1 cellular context compared by ENCODE assay signal in the genomic region with DNA sequence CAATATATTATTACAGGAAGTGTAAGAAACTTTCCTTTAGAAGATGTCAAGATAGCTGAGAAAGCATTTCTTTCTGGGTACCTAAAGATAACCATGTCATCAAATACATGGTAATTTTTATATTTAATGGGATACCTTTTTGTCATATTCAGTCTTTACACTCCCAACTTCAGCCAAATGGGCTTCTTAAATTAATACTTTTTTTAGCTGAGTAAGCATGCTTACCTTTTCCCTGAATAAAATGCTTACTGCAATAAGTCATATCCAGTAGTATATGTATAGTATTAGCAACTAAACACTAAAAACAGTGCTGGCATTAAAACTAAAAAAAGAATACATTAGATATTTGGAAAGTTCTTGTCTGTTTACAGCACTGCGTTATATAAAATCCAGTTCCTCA.
TF ChIP-seq lines count a peak whose summit lies in the region.

No MANE protein-coding gene starts in this region.

TF ChIP-seq in HepG2, 621 proteins besides CTCF, POLR2A, EP300 and RAD21 (continued from another document):
- TF ChIP-seq, protein P1, sequence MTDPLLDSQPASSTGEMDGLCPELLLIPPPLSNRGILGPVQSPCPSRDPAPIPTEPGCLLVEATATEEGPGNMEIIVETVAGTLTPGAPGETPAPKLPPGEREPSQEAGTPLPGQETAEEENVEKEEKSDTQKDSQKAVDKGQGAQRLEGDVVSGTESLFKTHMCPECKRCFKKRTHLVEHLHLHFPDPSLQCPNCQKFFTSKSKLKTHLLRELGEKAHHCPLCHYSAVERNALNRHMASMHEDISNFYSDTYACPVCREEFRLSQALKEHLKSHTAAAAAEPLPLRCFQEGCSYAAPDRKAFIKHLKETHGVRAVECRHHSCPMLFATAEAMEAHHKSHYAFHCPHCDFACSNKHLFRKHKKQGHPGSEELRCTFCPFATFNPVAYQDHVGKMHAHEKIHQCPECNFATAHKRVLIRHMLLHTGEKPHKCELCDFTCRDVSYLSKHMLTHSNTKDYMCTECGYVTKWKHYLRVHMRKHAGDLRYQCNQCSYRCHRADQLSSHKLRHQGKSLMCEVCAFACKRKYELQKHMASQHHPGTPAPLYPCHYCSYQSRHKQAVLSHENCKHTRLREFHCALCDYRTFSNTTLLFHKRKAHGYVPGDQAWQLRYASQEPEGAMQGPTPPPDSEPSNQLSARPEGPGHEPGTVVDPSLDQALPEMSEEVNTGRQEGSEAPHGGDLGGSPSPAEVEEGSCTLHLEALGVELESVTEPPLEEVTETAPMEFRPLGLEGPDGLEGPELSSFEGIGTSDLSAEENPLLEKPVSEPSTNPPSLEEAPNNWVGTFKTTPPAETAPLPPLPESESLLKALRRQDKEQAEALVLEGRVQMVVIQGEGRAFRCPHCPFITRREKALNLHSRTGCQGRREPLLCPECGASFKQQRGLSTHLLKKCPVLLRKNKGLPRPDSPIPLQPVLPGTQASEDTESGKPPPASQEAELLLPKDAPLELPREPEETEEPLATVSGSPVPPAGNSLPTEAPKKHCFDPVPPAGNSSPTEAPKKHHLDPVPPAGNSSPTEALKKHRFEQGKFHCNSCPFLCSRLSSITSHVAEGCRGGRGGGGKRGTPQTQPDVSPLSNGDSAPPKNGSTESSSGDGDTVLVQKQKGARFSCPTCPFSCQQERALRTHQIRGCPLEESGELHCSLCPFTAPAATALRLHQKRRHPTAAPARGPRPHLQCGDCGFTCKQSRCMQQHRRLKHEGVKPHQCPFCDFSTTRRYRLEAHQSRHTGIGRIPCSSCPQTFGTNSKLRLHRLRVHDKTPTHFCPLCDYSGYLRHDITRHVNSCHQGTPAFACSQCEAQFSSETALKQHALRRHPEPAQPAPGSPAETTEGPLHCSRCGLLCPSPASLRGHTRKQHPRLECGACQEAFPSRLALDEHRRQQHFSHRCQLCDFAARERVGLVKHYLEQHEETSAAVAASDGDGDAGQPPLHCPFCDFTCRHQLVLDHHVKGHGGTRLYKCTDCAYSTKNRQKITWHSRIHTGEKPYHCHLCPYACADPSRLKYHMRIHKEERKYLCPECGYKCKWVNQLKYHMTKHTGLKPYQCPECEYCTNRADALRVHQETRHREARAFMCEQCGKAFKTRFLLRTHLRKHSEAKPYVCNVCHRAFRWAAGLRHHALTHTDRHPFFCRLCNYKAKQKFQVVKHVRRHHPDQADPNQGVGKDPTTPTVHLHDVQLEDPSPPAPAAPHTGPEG (CRISPR knock-in tag; IDR thresholded peaks at IDR 0.05) = no peak
- peak; percentile 88 for TF ChIP-seq MAFF (IDR thresholded peaks at IDR 0.05; ENCODE audit: low read depth, low read length)
TF ChIP-seq in HepG2: peak in this region for 2.
